In genomic region chr5:123099514-123100151, GRCh38 we compare ENCODE assay signal across 8 cellular contexts. TPM values are rescaled to one million over a fixed set of nuclear protein-coding genes. Genes with fewer than 3 reads are reported as not detected.
DNase-seq lines count a peak whose midpoint lies in the region; ATAC-seq and TF ChIP-seq lines count a peak whose summit lies in the region.

No MANE protein-coding gene starts in this region.

- no peak overlapping the region for H2AFZ ChIP-seq in Karpas-422 (ENCODE audit: low read length)

- H4K20me1 ChIP-seq in Karpas-422 (ENCODE audit: insufficient read depth, low read depth, low read length), result no peaks in the 10 kb centered on the region

- peak; percentile 70 for DNase-seq in HuH-7.5 (ENCODE audit: low spot score)
- peak; percentile 24 for DNase-seq in dermis blood vessel endothelial cell
- no peak for DNase-seq in lung (ENCODE audit: low spot score)
- DNase-seq in spleen, result no peak
- no peak for DNase-seq in mesenteric fat pad (ENCODE audit: low spot score)
- DNase-seq in Karpas-422, result no peak

- no peaks in the 10 kb centered on the region for H3K9me2 ChIP-seq in Karpas-422 (replicated peaks; ENCODE audit: insufficient read depth, low read length)

- H3K4me1 ChIP-seq in lung (ENCODE audit: control insufficient read depth in 2 of 2, insufficient read depth in 2 of 2, low read length in 2 of 2), result peaks cover 0 to 9% of the 10 kb centered on the region in 2 donors
- H3K4me1 ChIP-seq in spleen, result peaks cover 4 to 30% (median 19%) of the 10 kb centered on the region in 6 donors
- no peaks in the 10 kb centered on the region for H3K4me1 ChIP-seq in Karpas-422 (ENCODE audit: low read length)

- H3K36me3 ChIP-seq in lung (ENCODE audit: control insufficient read depth in 2 of 2, insufficient read depth in 2 of 2, low read length in 2 of 2) (no peaks in the 10 kb centered on the region), spleen (no peaks in the 10 kb centered on the region), Karpas-422 (ENCODE audit: insufficient read depth, low read length) (no peaks in the 10 kb centered on the region)

- H3K79me2 ChIP-seq in Karpas-422 (ENCODE audit: low read length), result no peaks in the 10 kb centered on the region

- H3K27me3 ChIP-seq in lung (ENCODE audit: control insufficient read depth, insufficient read depth), result no peaks in the 10 kb centered on the region
- H3K27me3 ChIP-seq in spleen (replicated peaks in 1 of 7), result peaks cover 13 to 97% (median 54%) of the 10 kb centered on the region in 7 donors
- no peaks in the 10 kb centered on the region for H3K27me3 ChIP-seq in Karpas-422 (ENCODE audit: low read length)

- no peak overlapping the region for H3K9ac ChIP-seq in Karpas-422 (ENCODE audit: low read length)

- ATAC-seq in lung (ENCODE audit: insufficient read depth, low FRiP score) (peak; percentile 27), HG03159 (IDR thresholded peaks at IDR 0.05; ENCODE audit: unreplicated experiment) (no peak)

- TF ChIP-seq CTCF in 22Rv1 (IDR thresholded peaks at IDR 0.05), result peak; percentile 60
- TF ChIP-seq CTCF in lung (IDR thresholded peaks at IDR 0.05; ENCODE audit: control extremely low read depth, extremely low read depth), result no peak
- TF ChIP-seq CTCF in spleen (IDR thresholded peaks at IDR 0.05 in 8 of 11, conservative IDR thresholded peaks at IDR 0.05 in 3 of 11), result no peak

- TF ChIP-seq POLR2A in spleen (IDR thresholded peaks at IDR 0.05), result no peak

- 16 to 17% methylated on average over 44 to 45 of the region's 45 CpGs for WGBS in lung, 2 donors
- 3 to 8% (median 5%) methylated on average over 10 to 45 of the region's 45 CpGs for WGBS in spleen, 5 donors

- H3K4me3 ChIP-seq in lung (no peak overlapping the region), spleen (peak overlapping the region in 3 of 8 donors; percentile 8 to 43 (median 14)), Karpas-422 (ENCODE audit: low read length) (no peak overlapping the region)

- no peak overlapping the region for H3K4me2 ChIP-seq in Karpas-422 (ENCODE audit: low read depth, low read length, poor library complexity, severe bottlenecking)

- peaks cover 0 to 8% of the 10 kb centered on the region in 2 donors for H3K9me3 ChIP-seq in lung (ENCODE audit: control insufficient read depth in 2 of 2, insufficient read depth in 1 of 2, low read length in 1 of 2)
- H3K9me3 ChIP-seq in spleen, result no peaks in the 10 kb centered on the region
- no peaks in the 10 kb centered on the region for H3K9me3 ChIP-seq in Karpas-422 (ENCODE audit: low read length)

- intact Hi-C loops in spleen (cut with DNase I; ENCODE audit: low total_unique reads), result no loop called here

- no peak overlapping the region for H3K27ac ChIP-seq in 22Rv1
- H3K27ac ChIP-seq in lung (ENCODE audit: low read depth in 1 of 2, low read length in 1 of 2), result no peak overlapping the region
- H3K27ac ChIP-seq in spleen, result no peak overlapping the region
- no peak overlapping the region for H3K27ac ChIP-seq in Karpas-422 (ENCODE audit: low read length)

RNA-seq across cellular contexts. Expression of gene PRDM6, which starts 10.6 kb away (rescaled TPM):
- total RNA-seq in dermis blood vessel endothelial cell (0.33 TPM in 1 of 2 replicates, not detected in the other), lung (10 to 100 TPM in 1 of 2 donors, 1 to 10 TPM in 1; 7.8 to 20.0 TPM), spleen (under 1 TPM in 3 of 7 donors, not detected in 4; 0.03 to 0.72 (median 0.03) TPM), mesenteric fat pad (1.8 TPM)
- polyA plus RNA-seq in lung (1 to 10 TPM; 1.0 to 1.8 TPM), spleen (under 1 TPM; 0.02 to 0.03 (median 0.02) TPM)
- not detected in 2 replicates for total RNA-seq in Karpas-422 (2014; rRNA removed; shearing (Covaris generic); ENCODE audit: low replicate concordance)

Comparison
In these comparisons a context has a peak if more than half of its experiments do, and no peak if none do; other contexts are left out.
1. DNase-seq: peak in HuH-7.5 (single experiment) and dermis blood vessel endothelial cell (single experiment); none in lung (single experiment), spleen (single experiment), mesenteric fat pad (single experiment) and Karpas-422 (single experiment).